Comparison of ENCODE assay signal across 9 cellular contexts in genomic region chr15:67146214-67146613, GRCh38.
DNase-seq lines count a peak whose midpoint lies in the region; ATAC-seq, FAIRE-seq and TF ChIP-seq lines count a peak whose summit lies in the region.
"Had no signal": no experiment of that assay in that cellular context is flagged by ENCODE, and none has a peak within 500 bp of the region (broad histone marks: within the 10 kb centered on the region; RNA-seq: fewer than 3 reads in every experiment).

No MANE protein-coding gene starts in this region.

- H2BK120ac ChIP-seq in trophoblast cell (ENCODE audit: insufficient read depth, low read length, poor library complexity) = peak overlapping the region; percentile 45

- H4K8ac ChIP-seq in trophoblast cell (ENCODE audit: low read depth, low read length) = peak overlapping the region; percentile 47

- H3K36me3 ChIP-seq in RWPE2 (ENCODE audit: low read depth) (peaks cover 4% of the 10 kb centered on the region; the same call in 1 of the 2 replicates), trophoblast cell (ENCODE audit: control insufficient read depth in 1 of 2, insufficient read depth in 2 of 2, low read length in 2 of 2) (no peaks in the 10 kb centered on the region)

- H3K4me3 ChIP-seq in RWPE2 (ENCODE audit: severe bottlenecking) (no peak overlapping the region), trophoblast cell (ENCODE audit: low read depth, low read length) (no peak overlapping the region)

- no peaks in the 10 kb centered on the region for H3K9me3 ChIP-seq in RWPE2 (ENCODE audit: severe bottlenecking)
- no peaks in the 10 kb centered on the region for H3K9me3 ChIP-seq in trophoblast cell (ENCODE audit: insufficient read depth, low read depth, low read length)

- H2AFZ ChIP-seq in trophoblast cell (ENCODE audit: insufficient read depth, low read length, poor library complexity) = no peak overlapping the region

- H3K18ac ChIP-seq in trophoblast cell (ENCODE audit: low read length) = peak overlapping the region; percentile 9

- H3K14ac ChIP-seq in trophoblast cell (ENCODE audit: low read length) = peak overlapping the region; percentile 45

- H3K79me1 ChIP-seq in trophoblast cell (ENCODE audit: low read length) = peaks cover 53% of the 10 kb centered on the region

- DNase-seq in EL (peak; percentile 83), RWPE2 (ENCODE audit: low spot score) (no peak), fibroblast of gingiva (ENCODE audit: low read depth) (peak; percentile 27), trophoblast cell (no peak), NOMO-1 treated with DMSO at 0.1 percent for 48 hours (lab: John Stamatoyannopoulos, UW; ENCODE audit: unreplicated experiment) (no peak), GM12892 (ENCODE audit: insufficient read length) (no peak)

- H3K27me3 ChIP-seq in RWPE2 (ENCODE audit: insufficient read depth, poor library complexity, severe bottlenecking) (no peaks in the 10 kb centered on the region), trophoblast cell (ENCODE audit: insufficient read depth, low read length) (no peaks in the 10 kb centered on the region)

- H3K4me1 ChIP-seq in RWPE2 (ENCODE audit: insufficient read depth, poor library complexity, severe bottlenecking) = peaks cover 91% of the 10 kb centered on the region
- H3K4me1 ChIP-seq in trophoblast cell (ENCODE audit: control insufficient read depth in 1 of 2, insufficient read depth in 2 of 2, low read length in 2 of 2) = peaks cover 56 to 65% of the 10 kb centered on the region in 2 experiments

- H3K27ac ChIP-seq in RWPE2 (ENCODE audit: poor library complexity, severe bottlenecking) = peak overlapping the region; percentile 98
- H3K27ac ChIP-seq in trophoblast cell (ENCODE audit: low read depth, low read length) = peak overlapping the region; percentile 88
- H3K27ac ChIP-seq: HL-60 had no signal

- H3K4ac ChIP-seq in trophoblast cell (ENCODE audit: low read depth, low read length) = peak overlapping the region; percentile 24

- H2AK5ac ChIP-seq in trophoblast cell (ENCODE audit: low read length) = peak overlapping the region; percentile 94

- peaks cover 6% of the 10 kb centered on the region for H3K79me2 ChIP-seq in trophoblast cell (ENCODE audit: control insufficient read depth, insufficient read depth, low read length, poor library complexity)

- ATAC-seq in RWPE2 (ENCODE audit: low read depth) = peak; percentile 1; the same call in 1 of the 3 replicates
- no peak for ATAC-seq in GM18511 (IDR thresholded peaks at IDR 0.05; ENCODE audit: unreplicated experiment)
- ATAC-seq in GM18498 (IDR thresholded peaks at IDR 0.05; ENCODE audit: unreplicated experiment) = no peak

- WGBS in trophoblast cell (ENCODE audit: extremely low coverage, insufficient coverage, insufficient read length) = no CpG with 5 or more reads among the region's 6 CpGs

- no peak for TF ChIP-seq CTCF in RWPE2 (IDR thresholded peaks at IDR 0.05; ENCODE audit: poor library complexity, severe bottlenecking)

- peak overlapping the region; percentile 66 for H2BK5ac ChIP-seq in trophoblast cell (ENCODE audit: low read depth, low read length, poor library complexity)

- no peak overlapping the region for H4K12ac ChIP-seq in trophoblast cell (ENCODE audit: low read depth, low read length)

- H3K9ac ChIP-seq in trophoblast cell (ENCODE audit: low read length) = no peak overlapping the region

- no peak for FAIRE-seq in GM12892 (lab: Jason Lieb, UNC)

- no peak for TF ChIP-seq POLR2A in GM12892 (IDR thresholded peaks at IDR 0.05; ENCODE audit: low read depth, low read length)

- H3K4me2 ChIP-seq in trophoblast cell (ENCODE audit: low read length) = peak overlapping the region; percentile 51

- H2BK12ac ChIP-seq in trophoblast cell (ENCODE audit: low read length) = peak overlapping the region; percentile 67

- H4K91ac ChIP-seq in trophoblast cell (ENCODE audit: low read depth, low read length) = peak overlapping the region; percentile 83

- no peak overlapping the region for H3K23ac ChIP-seq in trophoblast cell (ENCODE audit: low read length)

Comparison
In these comparisons a context has a peak if more than half of its experiments do, and no peak if none do; other contexts are left out.
1. DNase-seq: peak in EL (single experiment) and fibroblast of gingiva (single experiment); none in RWPE2 (single experiment), trophoblast cell (0 of 2), NOMO-1 treated with DMSO at 0.1 percent for 48 hours (single experiment) and GM12892 (single experiment).